ENCODE assay signal across 25 cellular contexts in the genomic region with DNA sequence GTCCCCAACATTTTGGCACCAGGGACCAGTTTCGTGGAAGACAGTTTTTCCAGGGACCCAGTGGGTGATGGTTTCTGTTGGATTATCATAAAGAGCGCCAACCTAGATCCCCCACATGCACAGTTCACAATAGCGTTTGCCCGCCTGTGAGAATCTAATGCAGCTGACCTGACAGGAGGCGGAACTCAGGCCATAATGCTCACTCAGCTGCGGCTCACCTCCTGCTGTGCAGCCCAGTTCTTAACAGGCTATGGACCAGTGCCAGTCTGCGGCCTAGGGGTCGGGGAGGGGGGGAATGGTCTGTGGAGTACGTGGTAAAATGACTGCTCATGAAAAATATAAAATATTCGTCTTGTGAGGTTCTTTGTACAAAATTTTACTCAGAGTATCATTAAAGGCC.
A peak's percentile ranks its signal among the peaks of the same experiment; 100 is the strongest.
DNase-seq lines count a peak whose midpoint lies in the region; ATAC-seq, FAIRE-seq and TF ChIP-seq lines count a peak whose summit lies in the region.
"Had no signal": no experiment of that assay in that cellular context is flagged by ENCODE, and none has a peak within 500 bp of the region (broad histone marks: within the 10 kb centered on the region; RNA-seq: fewer than 3 reads in every experiment).

No MANE protein-coding gene starts in this region.

- no peaks in the 10 kb centered on the region for H4K20me1 ChIP-seq in HepG2 (ENCODE audit: insufficient read depth, low read length)

- H3K36me3 ChIP-seq in endodermal cell (ENCODE audit: control insufficient read depth, insufficient read depth, low read length) (no peaks in the 10 kb centered on the region), HepG2 (replicated peaks in 1 of 2; ENCODE audit: control insufficient read depth in 1 of 2, insufficient read depth in 2 of 2, low read length in 2 of 2) (no peaks in the 10 kb centered on the region)
- H3K36me3 ChIP-seq: Peyer's patch, SJCRH30 had no signal

- in situ Hi-C loops in HepG2 (cut with HindIII; ENCODE audit: extremely low pct_ligation_motif_present, low pct_unique_long_range_greater_than_20kb): no loop called here

- no peak for TF ChIP-seq POLR2A in HepG2 (IDR thresholded peaks at IDR 0.05; ENCODE audit: insufficient read depth in 1 of 2, low read depth in 2 of 2, low read length in 2 of 2)

- no peaks in the 10 kb centered on the region for H3K4me1 ChIP-seq in endodermal cell (ENCODE audit: control insufficient read depth, insufficient read depth, low read length)
- no peaks in the 10 kb centered on the region for H3K4me1 ChIP-seq in HepG2 (ENCODE audit: insufficient read depth, low read length)
- H3K4me1 ChIP-seq: Peyer's patch, SJCRH30 had no signal

- H2AFZ ChIP-seq in HepG2 (ENCODE audit: low read length): no peak overlapping the region

- H3K9me3 Mint-ChIP-seq in endodermal cell: no peaks in the 10 kb centered on the region
- no peaks in the 10 kb centered on the region for H3K9me3 Mint-ChIP-seq in neural crest cell

- H3K27ac ChIP-seq in endodermal cell (ENCODE audit: low read depth, low read length) (peak overlapping the region; percentile 32), HepG2 (ENCODE audit: extremely low read length, insufficient read depth, low read length) (no peak overlapping the region)
- H3K27ac ChIP-seq: C4-2B, KMS-11, Peyer's patch, SJCRH30 had no signal

- H3K4me3 ChIP-seq in endodermal cell (ENCODE audit: low read length) (no peak overlapping the region), HepG2 (replicated peaks in 1 of 3; ENCODE audit: insufficient read depth in 1 of 3, low read depth in 2 of 3, low read length in 3 of 3) (no peak overlapping the region)
- H3K4me3 ChIP-seq: Peyer's patch, SJCRH30 had no signal

- H3K27me3 Mint-ChIP-seq in endodermal cell (ENCODE audit: insufficient read depth) (no peaks in the 10 kb centered on the region), neural crest cell (ENCODE audit: low read depth) (no peaks in the 10 kb centered on the region)
- H3K27me3 Mint-ChIP-seq: CD8-positive, alpha-beta memory T cell had no signal

- peak; percentile 0 for DNase-seq in NCI-H82 (lab: John Stamatoyannopoulos, UW)
- DNase-seq in NCI-H82 treated with DMSO at 0.1 percent for 48 hours (lab: John Stamatoyannopoulos, UW; ENCODE audit: unreplicated experiment): no peak
- DNase-seq in endodermal cell: peak; percentile 57
- peak; percentile 4 for DNase-seq in neural crest cell (ENCODE audit: low read depth, low spot score)
- no peak for DNase-seq in NCI-H526 treated with DMSO at 0.1 percent for 48 hours (lab: John Stamatoyannopoulos, UW)
- DNase-seq in NCI-H748 treated with DMSO at 0.1 percent for 48 hours (lab: John Stamatoyannopoulos, UW): no peak
- DNase-seq in HepG2 (ENCODE audit: low spot score): no peak
- DNase-seq in ureter (ENCODE audit: low spot score): no peak
- DNase-seq: DMS53, GF-D8, GOT3, IMR-90, NCI-H1092 treated with DMSO at 0.1 percent for 48 hours, NCI-H1436 treated with DMSO at 0.1 percent for 48 hours, NCI-H2029 treated with DMSO at 0.1 percent for 48 hours, NCI-H2171, NCI-H345, NCI-H774, Peyer's patch, SJCRH30 had no signal

- no peak overlapping the region for H3K4me3 Mint-ChIP-seq in endodermal cell
- no peak overlapping the region for H3K4me3 Mint-ChIP-seq in neural crest cell
- H3K4me3 Mint-ChIP-seq: CD8-positive, alpha-beta memory T cell had no signal

- TF ChIP-seq EP300 in HepG2 (IDR thresholded peaks at IDR 0.05; ENCODE audit: low read depth in 2 of 2, low read length in 2 of 2) (no peak), HepG2 (CRISPR knock-in tag; IDR thresholded peaks at IDR 0.05; ENCODE audit: borderline replicate concordance) (no peak)

- no peak overlapping the region for H3K4me2 ChIP-seq in HepG2 (ENCODE audit: low read depth, low read length)
- H3K4me2 ChIP-seq: KMS-11 had no signal

- H3K36me3 Mint-ChIP-seq in endodermal cell (ENCODE audit: low read depth): no peaks in the 10 kb centered on the region
- H3K36me3 Mint-ChIP-seq in neural crest cell (ENCODE audit: low read depth): no peaks in the 10 kb centered on the region
- H3K36me3 Mint-ChIP-seq: CD8-positive, alpha-beta memory T cell had no signal

- POLR2A ChIA-PET in HepG2 (lab: Yijun Ruan, JAX): no interaction called here

- WGBS in endodermal cell (ENCODE audit: insufficient coverage in 1 of 2, insufficient read length in 1 of 2), 2 experiments: 79 to 90% methylated on average over 2 to 10 of the region's 10 CpGs
- WGBS in HepG2 (ENCODE audit: low lambda C conversion rate): 11% methylated on average over 10 of the region's 10 CpGs

- H3K9ac ChIP-seq in endodermal cell (ENCODE audit: extremely low read depth, low read length, poor library complexity, severe bottlenecking): no peak overlapping the region
- H3K9ac ChIP-seq in HepG2 (ENCODE audit: insufficient read depth, low read depth, low read length): no peak overlapping the region
- H3K9ac ChIP-seq: KMS-11 had no signal

- no peak for TF ChIP-seq RAD21 in HepG2 (CRISPR knock-in tag; IDR thresholded peaks at IDR 0.05)

- FAIRE-seq in HepG2 (lab: Jason Lieb, UNC): no peak
- FAIRE-seq: GM19239, HTR-8/SVneo had no signal

- H3K4me1 Mint-ChIP-seq in endodermal cell (no peaks in the 10 kb centered on the region), neural crest cell (peaks cover 29% of the 10 kb centered on the region)
- H3K4me1 Mint-ChIP-seq: CD8-positive, alpha-beta memory T cell had no signal

- intact Hi-C loops in HepG2 (cut with micrococcal nuclease; ENCODE audit: unreplicated experiment): no loop called here

- H3K79me2 ChIP-seq in HepG2 (ENCODE audit: insufficient read depth, low read length): no peaks in the 10 kb centered on the region

- TF ChIP-seq CTCF in endodermal cell (conservative IDR thresholded peaks at IDR 0.05) (no peak), neural crest cell (conservative IDR thresholded peaks at IDR 0.05) (no peak), HepG2 (CRISPR knock-in tag; IDR thresholded peaks at IDR 0.05) (no peak)

- H3K27me3 ChIP-seq in endodermal cell (ENCODE audit: control insufficient read depth, insufficient read depth, low read length, poor library complexity, severe bottlenecking) (no peaks in the 10 kb centered on the region), HepG2 (ENCODE audit: control insufficient read depth in 1 of 2, insufficient read depth in 2 of 2, low read length in 2 of 2) (no peaks in the 10 kb centered on the region; a peak in 1 of 5 replicates)
- H3K27me3 ChIP-seq: Peyer's patch, SJCRH30 had no signal

- no peaks in the 10 kb centered on the region for H3K9me3 ChIP-seq in endodermal cell (ENCODE audit: control insufficient read depth, low read length)
- H3K9me3 ChIP-seq in HepG2 (ENCODE audit: low read length): no peaks in the 10 kb centered on the region
- H3K9me3 ChIP-seq: Peyer's patch, SJCRH30 had no signal

- CTCF ChIA-PET in HepG2 (lab: Yijun Ruan, JAX; ENCODE audit: low intra/inter-chr PET ratio, low total read pairs): no interaction called here

- no TSS peak for BruUV-seq in HepG2 (replicated peaks; lab: Mats Ljungman, UMichigan)

- no peak for ATAC-seq in HepG2

- no peak overlapping the region for H3K27ac Mint-ChIP-seq in endodermal cell
- peak overlapping the region; percentile 84 for H3K27ac Mint-ChIP-seq in neural crest cell (ENCODE audit: unreplicated experiment)
- H3K27ac Mint-ChIP-seq: CD8-positive, alpha-beta memory T cell had no signal

TF ChIP-seq in HepG2, 621 proteins besides CTCF, POLR2A, EP300 and RAD21 (continues in another document):
- TF ChIP-seq ZNF296 (CRISPR knock-in tag; conservative IDR thresholded peaks at IDR 0.05): no peak
- no peak for TF ChIP-seq ZNF782 (CRISPR knock-in tag; IDR thresholded peaks at IDR 0.05; ENCODE audit: borderline replicate concordance)
- TF ChIP-seq SP1 (IDR thresholded peaks at IDR 0.05): no peak
- no peak for TF ChIP-seq SP1 (CRISPR knock-in tag; IDR thresholded peaks at IDR 0.05)
- no peak for TF ChIP-seq FOXK2 (IDR thresholded peaks at IDR 0.05)
- TF ChIP-seq ZNF746 (CRISPR knock-in tag; IDR thresholded peaks at IDR 0.05): no peak
- no peak for TF ChIP-seq ARNT2 (CRISPR knock-in tag; IDR thresholded peaks at IDR 0.05; ENCODE audit: low read depth)
- TF ChIP-seq MED8 (CRISPR knock-in tag; IDR thresholded peaks at IDR 0.05; ENCODE audit: insufficient replicate concordance): no peak
- no peak for TF ChIP-seq ZNF839 (CRISPR knock-in tag; IDR thresholded peaks at IDR 0.05; ENCODE audit: borderline replicate concordance)
- no peak for TF ChIP-seq SRY (CRISPR knock-in tag; IDR thresholded peaks at IDR 0.05)
- TF ChIP-seq FOSL2 (CRISPR knock-in tag; IDR thresholded peaks at IDR 0.05): no peak
- TF ChIP-seq, protein P1, sequence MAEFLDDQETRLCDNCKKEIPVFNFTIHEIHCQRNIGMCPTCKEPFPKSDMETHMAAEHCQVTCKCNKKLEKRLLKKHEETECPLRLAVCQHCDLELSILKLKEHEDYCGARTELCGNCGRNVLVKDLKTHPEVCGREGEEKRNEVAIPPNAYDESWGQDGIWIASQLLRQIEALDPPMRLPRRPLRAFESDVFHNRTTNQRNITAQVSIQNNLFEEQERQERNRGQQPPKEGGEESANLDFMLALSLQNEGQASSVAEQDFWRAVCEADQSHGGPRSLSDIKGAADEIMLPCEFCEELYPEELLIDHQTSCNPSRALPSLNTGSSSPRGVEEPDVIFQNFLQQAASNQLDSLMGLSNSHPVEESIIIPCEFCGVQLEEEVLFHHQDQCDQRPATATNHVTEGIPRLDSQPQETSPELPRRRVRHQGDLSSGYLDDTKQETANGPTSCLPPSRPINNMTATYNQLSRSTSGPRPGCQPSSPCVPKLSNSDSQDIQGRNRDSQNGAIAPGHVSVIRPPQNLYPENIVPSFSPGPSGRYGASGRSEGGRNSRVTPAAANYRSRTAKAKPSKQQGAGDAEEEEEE (CRISPR knock-in tag; IDR thresholded peaks at IDR 0.05; ENCODE audit: borderline replicate concordance): no peak
- no peak for TF ChIP-seq ZNF343 (CRISPR knock-in tag; IDR thresholded peaks at IDR 0.05)
- no peak for TF ChIP-seq SUZ12 (IDR thresholded peaks at IDR 0.05; ENCODE audit: low read depth, low read length)
- TF ChIP-seq ZNF644 (CRISPR knock-in tag; IDR thresholded peaks at IDR 0.05; ENCODE audit: low read depth): no peak
- TF ChIP-seq, protein P2, sequence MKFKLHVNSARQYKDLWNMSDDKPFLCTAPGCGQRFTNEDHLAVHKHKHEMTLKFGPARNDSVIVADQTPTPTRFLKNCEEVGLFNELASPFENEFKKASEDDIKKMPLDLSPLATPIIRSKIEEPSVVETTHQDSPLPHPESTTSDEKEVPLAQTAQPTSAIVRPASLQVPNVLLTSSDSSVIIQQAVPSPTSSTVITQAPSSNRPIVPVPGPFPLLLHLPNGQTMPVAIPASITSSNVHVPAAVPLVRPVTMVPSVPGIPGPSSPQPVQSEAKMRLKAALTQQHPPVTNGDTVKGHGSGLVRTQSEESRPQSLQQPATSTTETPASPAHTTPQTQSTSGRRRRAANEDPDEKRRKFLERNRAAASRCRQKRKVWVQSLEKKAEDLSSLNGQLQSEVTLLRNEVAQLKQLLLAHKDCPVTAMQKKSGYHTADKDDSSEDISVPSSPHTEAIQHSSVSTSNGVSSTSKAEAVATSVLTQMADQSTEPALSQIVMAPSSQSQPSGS (CRISPR knock-in tag; IDR thresholded peaks at IDR 0.05): no peak

Comparison
In these comparisons a context has a peak if more than half of its experiments do, and no peak if none do; other contexts are left out.
1. DNase-seq: peak in NCI-H82 (single experiment), endodermal cell (single experiment) and neural crest cell (single experiment); none in NCI-H82 treated with DMSO at 0.1 percent for 48 hours (single experiment), NCI-H526 treated with DMSO at 0.1 percent for 48 hours (single experiment), NCI-H748 treated with DMSO at 0.1 percent for 48 hours (single experiment), HepG2 (single experiment) and ureter (single experiment).